Comparison of ENCODE assay signal across 10 cellular contexts in the genomic region with DNA sequence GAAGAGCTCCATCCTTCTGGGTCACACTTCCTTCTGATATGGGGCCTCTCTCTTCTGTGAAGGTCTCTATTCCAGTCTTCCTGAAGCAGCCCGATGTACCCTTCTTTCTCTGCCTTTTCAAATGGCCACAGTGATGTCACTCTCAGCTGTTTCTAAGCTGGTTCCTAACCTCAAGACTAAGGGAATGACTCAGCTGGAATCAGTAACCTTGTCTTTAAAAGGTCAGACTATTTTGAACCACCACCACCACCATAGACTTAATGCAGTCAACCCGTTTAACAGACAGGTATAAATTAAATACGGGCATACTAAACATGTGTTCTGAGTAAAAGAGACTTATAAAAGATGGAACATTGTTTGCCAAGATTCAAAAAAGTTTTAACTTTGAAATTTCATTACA.
A peak's percentile ranks its signal among the peaks of the same experiment; 100 is the strongest.
DNase-seq lines count a peak whose midpoint lies in the region; ATAC-seq, FAIRE-seq and TF ChIP-seq lines count a peak whose summit lies in the region.
"Had no signal": no experiment of that assay in that cellular context is flagged by ENCODE, and none has a peak within 500 bp of the region (broad histone marks: within the 10 kb centered on the region; RNA-seq: fewer than 3 reads in every experiment).

No MANE protein-coding gene starts in this region.

- H3K27ac ChIP-seq in small intestine (ENCODE audit: low read depth in 1 of 2, low read length in 1 of 2), result no peak overlapping the region

- no peaks in the 10 kb centered on the region for H3K27me3 ChIP-seq in small intestine (ENCODE audit: control insufficient read depth in 2 of 2, insufficient read depth in 2 of 2, low read length in 2 of 2)

- CTCF ChIA-PET in Calu3 (lab: Charles Lee), result no interaction called here

- ATAC-seq in GM19395 (IDR thresholded peaks at IDR 0.05; ENCODE audit: unreplicated experiment) (peak; percentile 86), HG03025 (IDR thresholded peaks at IDR 0.05; ENCODE audit: low FRiP score, unreplicated experiment) (peak; percentile 62)
- ATAC-seq: CD8-positive, alpha-beta T cell had no signal

- no peak for FAIRE-seq in small intestine (lab: Jason Lieb, UNC)

- BruUV-seq in Calu3 (replicated peaks; lab: Mats Ljungman, UMichigan), result no TSS peak

- peak; percentile 30 for DNase-seq in GM12864 (ENCODE audit: low read depth)
- peak; percentile 36 for DNase-seq in astrocyte of the hippocampus (ENCODE audit: low read depth, low spot score)
- no peak for DNase-seq in SK-N-DZ (ENCODE audit: low spot score)
- DNase-seq in Calu3, result no peak
- DNase-seq in small intestine, result no peak
- DNase-seq in central memory CD4-positive, alpha-beta T cell, result no peak
- DNase-seq: CD8-positive, alpha-beta T cell; stimulated activated CD4-positive, alpha-beta T cell treated with anti-CD3 and anti-CD28 coated beads, Interleukin-1b, Interleukin-23, amount 100 ng/mL, for 48 hours had no signal

- intact Hi-C loops in Calu3 (cut with micrococcal nuclease; ENCODE audit: unreplicated experiment), result no loop called here

- no peaks in the 10 kb centered on the region for H3K27me3 Mint-ChIP-seq in Calu3 (ENCODE audit: unreplicated experiment)

- H3K27ac Mint-ChIP-seq in Calu3 (ENCODE audit: unreplicated experiment), result no peak overlapping the region
- H3K27ac Mint-ChIP-seq: CD8-positive, alpha-beta T cell had no signal

- no peaks in the 10 kb centered on the region for H3K4me1 Mint-ChIP-seq in Calu3 (ENCODE audit: low read depth, unreplicated experiment)

- 78 to 85% (median 84%) methylated on average over 3 of the region's 3 CpGs for WGBS in small intestine, 3 donors

- no peaks in the 10 kb centered on the region for H3K4me1 ChIP-seq in small intestine (ENCODE audit: control insufficient read depth in 2 of 2, insufficient read depth in 1 of 2, low read depth in 1 of 2, low read length in 1 of 2)

- no peaks in the 10 kb centered on the region for H3K9me3 Mint-ChIP-seq in Calu3 (ENCODE audit: low read depth, unreplicated experiment)
- H3K9me3 Mint-ChIP-seq: CD8-positive, alpha-beta T cell had no signal

- TF ChIP-seq CTCF in GM12864 (IDR thresholded peaks at IDR 0.05; ENCODE audit: low read depth, low read length, missing control alignments) (no peak), Calu3 (IDR thresholded peaks at IDR 0.05; ENCODE audit: unreplicated experiment) (no peak)

- H3K4me3 ChIP-seq in GM12864 (ENCODE audit: low read depth, low read length), result no peak overlapping the region
- no peak overlapping the region for H3K4me3 ChIP-seq in small intestine (ENCODE audit: low read depth in 1 of 2, low read length in 2 of 2)

- H3K9me3 ChIP-seq in small intestine (ENCODE audit: control insufficient read depth, low read depth), result no peaks in the 10 kb centered on the region

- no peaks in the 10 kb centered on the region for H3K36me3 Mint-ChIP-seq in Calu3 (ENCODE audit: insufficient read depth, unreplicated experiment)
- H3K36me3 Mint-ChIP-seq: CD8-positive, alpha-beta T cell had no signal

- no peaks in the 10 kb centered on the region for H3K36me3 ChIP-seq in small intestine (ENCODE audit: control insufficient read depth in 2 of 2, insufficient read depth in 2 of 2, low read length in 2 of 2)

- H3K4me3 Mint-ChIP-seq in Calu3 (ENCODE audit: low read depth, unreplicated experiment), result no peak overlapping the region
- H3K4me3 Mint-ChIP-seq: CD8-positive, alpha-beta T cell had no signal

Comparison
In these comparisons a context has a peak if more than half of its experiments do, and no peak if none do; other contexts are left out.
1. DNase-seq: peak in GM12864 (single experiment) and astrocyte of the hippocampus (single experiment); none in SK-N-DZ (single experiment), Calu3 (single experiment), small intestine (single experiment) and central memory CD4-positive, alpha-beta T cell (single experiment).